36 cellular contexts compared by ENCODE assay signal in genomic region chr4:184126800-184127199, GRCh38.
DNase-seq lines count a peak whose midpoint lies in the region; ATAC-seq, FAIRE-seq and TF ChIP-seq lines count a peak whose summit lies in the region.
"Had no signal": no experiment of that assay in that cellular context is flagged by ENCODE, and none has a peak within 500 bp of the region (broad histone marks: within the 10 kb centered on the region; RNA-seq: fewer than 3 reads in every experiment).

No MANE protein-coding gene starts in this region.

- no peak overlapping the region for H3K27ac ChIP-seq in HEK293 (ENCODE audit: extremely low read depth, low read depth, low read length)
- H3K27ac ChIP-seq in kidney (ENCODE audit: low read depth in 2 of 2, low read length in 2 of 2), result no peak overlapping the region
- no peak overlapping the region for H3K27ac ChIP-seq in mesendoderm (ENCODE audit: low read depth, low read length)
- H3K27ac ChIP-seq: 22Rv1; A549; BLaER1; BLaER1 treated with 17β-estradiol and CSF1 and Interleukin-3, amounts not matched to agents 10 nM and 100 nM; C4-2B had no signal

- WGBS in mesendoderm (ENCODE audit: extremely low coverage, insufficient coverage, low lambda C conversion rate), result no CpG with 5 or more reads among the region's 4 CpGs

- no peak overlapping the region for H3K56ac ChIP-seq in mesendoderm (ENCODE audit: low read length)

- H3K4me3 ChIP-seq in HEK293 (ENCODE audit: low read depth, low read length) (no peak overlapping the region), kidney (ENCODE audit: low read length in 2 of 2) (no peak overlapping the region), mesendoderm (ENCODE audit: low read length) (no peak overlapping the region)
- H3K4me3 ChIP-seq: A549; BLaER1; BLaER1 treated with 17β-estradiol and CSF1 and Interleukin-3, amounts not matched to agents 10 nM and 100 nM had no signal

- no peak overlapping the region for H4K5ac ChIP-seq in mesendoderm (ENCODE audit: low read length)

- no peak overlapping the region for H2AK5ac ChIP-seq in mesendoderm (ENCODE audit: low read length)

- H3K18ac ChIP-seq in mesendoderm (ENCODE audit: low read length), result no peak overlapping the region

- H2BK15ac ChIP-seq in mesendoderm (replicated peaks; ENCODE audit: low read depth), result no peak overlapping the region

- intact Hi-C loops in kidney (cut with DNase I), result no loop called here
- intact Hi-C loops in activated CD8-positive, alpha-beta T cell treated with anti-CD3 and anti-CD28 coated beads for 36 hours (cut with micrococcal nuclease), result no loop called here

- no peaks in the 10 kb centered on the region for H3K36me3 Mint-ChIP-seq in activated CD8-positive, alpha-beta T cell treated with anti-CD3 and anti-CD28 coated beads for 36 hours (ENCODE audit: low read depth)
- H3K36me3 Mint-ChIP-seq in activated CD8-positive, alpha-beta memory T cell treated with anti-CD3 and anti-CD28 coated beads, Interleukin-2, amount 10 ng/mL, durations not matched to agents 7 days and 5 days, result no peaks in the 10 kb centered on the region
- H3K36me3 Mint-ChIP-seq: CD14-positive monocyte; CD4-positive, alpha-beta memory T cell; CD4-positive, CD25-positive, alpha-beta regulatory T cell; CD8-positive, alpha-beta memory T cell; CD8-positive, alpha-beta T cell had no signal

- DNase-seq in kidney (no peak), DMS53 treated with DMSO at 0.1 percent for 48 hours (lab: John Stamatoyannopoulos, UW; ENCODE audit: unreplicated experiment) (no peak), mesendoderm (no peak)
- DNase-seq in activated CD8-positive, alpha-beta T cell treated with anti-CD3 and anti-CD28 coated beads for 36 hours, result no peak
- DNase-seq in activated CD8-positive, alpha-beta memory T cell treated with anti-CD3 and anti-CD28 coated beads, Interleukin-2, amount 10 ng/mL, durations not matched to agents 7 days and 5 days, result no peak
- DNase-seq: 8988T; ACHN; AML-193; BE2C; C1 segment of cervical spinal cord; Caco-2; Calu3; CD4-positive, alpha-beta memory T cell; CD4-positive, alpha-beta T cell; CD4-positive, CD25-positive, alpha-beta regulatory T cell; CD8-positive, alpha-beta memory T cell; CD8-positive, alpha-beta T cell; COR-L47; DMS 273 treated with DMSO at 0.1 percent for 48 hours; DMS153; DMS53; DMS79; DMS79 treated with DMSO at 0.1 percent for 48 hours; DND-41; EL had no signal

- no peak overlapping the region for H3K9ac ChIP-seq in kidney (ENCODE audit: low read length in 2 of 2)
- no peak overlapping the region for H3K9ac ChIP-seq in mesendoderm (ENCODE audit: low read length)
- H3K9ac ChIP-seq: BLaER1; BLaER1 treated with 17β-estradiol and CSF1 and Interleukin-3, amounts not matched to agents 10 nM and 100 nM had no signal

- H2BK5ac ChIP-seq in mesendoderm (ENCODE audit: low read length), result no peak overlapping the region

- no peak for ATAC-seq in activated CD8-positive, alpha-beta T cell treated with anti-CD3 and anti-CD28 coated beads for 36 hours
- ATAC-seq in activated CD8-positive, alpha-beta memory T cell treated with anti-CD3 and anti-CD28 coated beads, Interleukin-2, amount 10 ng/mL, durations not matched to agents 7 days and 5 days, result no peak
- ATAC-seq: A549; CD8-positive, alpha-beta T cell had no signal

- H3K4me1 ChIP-seq in HEK293 (ENCODE audit: control insufficient read depth, insufficient read depth, low read length) (no peaks in the 10 kb centered on the region), kidney (ENCODE audit: control insufficient read depth in 1 of 2, insufficient read depth in 1 of 2, low read depth in 1 of 2, low read length in 2 of 2) (no peaks in the 10 kb centered on the region), mesendoderm (ENCODE audit: control insufficient read depth, low read depth, low read length) (no peaks in the 10 kb centered on the region)
- H3K4me1 ChIP-seq: A549; BE2C; BLaER1; BLaER1 treated with 17β-estradiol and CSF1 and Interleukin-3, amounts not matched to agents 10 nM and 100 nM; Caco-2 had no signal

- no peak overlapping the region for H3K4ac ChIP-seq in mesendoderm (ENCODE audit: low read depth, low read length)

- no peaks in the 10 kb centered on the region for H3K79me2 ChIP-seq in mesendoderm (ENCODE audit: control insufficient read depth, insufficient read depth, low read length)

- no peaks in the 10 kb centered on the region for H3K27me3 ChIP-seq in mesendoderm (ENCODE audit: insufficient read depth, low read length, poor library complexity)
- H3K27me3 ChIP-seq: BE2C; BLaER1; BLaER1 treated with 17β-estradiol and CSF1 and Interleukin-3, amounts not matched to agents 10 nM and 100 nM had no signal

- H3K9me3 ChIP-seq in HEK293 (ENCODE audit: control insufficient read depth, insufficient read depth, low read depth, low read length) (no peaks in the 10 kb centered on the region), kidney (ENCODE audit: control insufficient read depth in 1 of 2, low read length in 2 of 2) (peaks cover 0 to 3% of the 10 kb centered on the region in 2 donors)
- H3K9me3 ChIP-seq: BE2C, BLaER1 had no signal

- no peaks in the 10 kb centered on the region for H3K4me1 Mint-ChIP-seq in activated CD8-positive, alpha-beta T cell treated with anti-CD3 and anti-CD28 coated beads for 36 hours (ENCODE audit: low read depth)
- H3K4me1 Mint-ChIP-seq in activated CD8-positive, alpha-beta memory T cell treated with anti-CD3 and anti-CD28 coated beads, Interleukin-2, amount 10 ng/mL, durations not matched to agents 7 days and 5 days, result no peaks in the 10 kb centered on the region
- H3K4me1 Mint-ChIP-seq: B cell; CD14-positive monocyte; CD4-positive, alpha-beta memory T cell; CD4-positive, CD25-positive, alpha-beta regulatory T cell; CD8-positive, alpha-beta memory T cell had no signal

- H3K27ac Mint-ChIP-seq in activated CD8-positive, alpha-beta T cell treated with anti-CD3 and anti-CD28 coated beads for 36 hours, result no peak overlapping the region
- H3K27ac Mint-ChIP-seq in activated CD8-positive, alpha-beta memory T cell treated with anti-CD3 and anti-CD28 coated beads, Interleukin-2, amount 10 ng/mL, durations not matched to agents 7 days and 5 days, result no peak overlapping the region
- H3K27ac Mint-ChIP-seq: B cell; CD14-positive monocyte; CD4-positive, alpha-beta memory T cell; CD4-positive, alpha-beta T cell; CD4-positive, CD25-positive, alpha-beta regulatory T cell; CD8-positive, alpha-beta memory T cell; CD8-positive, alpha-beta T cell had no signal

- H3K23ac ChIP-seq in mesendoderm (ENCODE audit: low read length), result no peak overlapping the region

- CTCF ChIA-PET in HEK293 (lab: Yijun Ruan, JAX), result interaction anchor here (0.9 kb wide), 1 partner anchor 27 kb away, joined by 3 read pairs; no protein-coding TSS in a partner anchor
- CTCF ChIA-PET in activated CD8-positive, alpha-beta T cell treated with anti-CD3 and anti-CD28 coated beads for 36 hours (lab: Charles Lee), result no interaction called here
- CTCF ChIA-PET in activated CD8-positive, alpha-beta memory T cell treated with anti-CD3 and anti-CD28 coated beads, Interleukin-2, amount 10 ng/mL, durations not matched to agents 7 days and 5 days (lab: Charles Lee), result no interaction called here

- H3K36me3 ChIP-seq in HEK293 (ENCODE audit: control insufficient read depth in 2 of 2, insufficient read depth in 1 of 2, low read length in 2 of 2) (no peaks in the 10 kb centered on the region), kidney (ENCODE audit: control insufficient read depth in 1 of 2, insufficient read depth in 2 of 2, low read length in 2 of 2) (no peaks in the 10 kb centered on the region), mesendoderm (ENCODE audit: control insufficient read depth, insufficient read depth, low read length) (no peaks in the 10 kb centered on the region)
- H3K36me3 ChIP-seq: BE2C; BLaER1; BLaER1 treated with 17β-estradiol and CSF1 and Interleukin-3, amounts not matched to agents 10 nM and 100 nM had no signal

- H3K4me3 Mint-ChIP-seq in activated CD8-positive, alpha-beta T cell treated with anti-CD3 and anti-CD28 coated beads for 36 hours, result no peak overlapping the region
- no peak overlapping the region for H3K4me3 Mint-ChIP-seq in activated CD8-positive, alpha-beta memory T cell treated with anti-CD3 and anti-CD28 coated beads, Interleukin-2, amount 10 ng/mL, durations not matched to agents 7 days and 5 days
- H3K4me3 Mint-ChIP-seq: B cell; CD14-positive monocyte; CD4-positive, alpha-beta memory T cell; CD4-positive, alpha-beta T cell; CD4-positive, CD25-positive, alpha-beta regulatory T cell; CD8-positive, alpha-beta memory T cell; CD8-positive, alpha-beta T cell had no signal

- no peak overlapping the region for H4K8ac ChIP-seq in mesendoderm (ENCODE audit: low read depth, low read length)

- H3K27me3 Mint-ChIP-seq in activated CD8-positive, alpha-beta T cell treated with anti-CD3 and anti-CD28 coated beads for 36 hours, result peaks cover 22% of the 10 kb centered on the region
- H3K27me3 Mint-ChIP-seq in activated CD8-positive, alpha-beta memory T cell treated with anti-CD3 and anti-CD28 coated beads, Interleukin-2, amount 10 ng/mL, durations not matched to agents 7 days and 5 days, result peaks cover 24% of the 10 kb centered on the region

- H3K4me2 ChIP-seq in mesendoderm (ENCODE audit: low read length), result no peak overlapping the region
- H3K4me2 ChIP-seq: A549; BLaER1; BLaER1 treated with 17β-estradiol and CSF1 and Interleukin-3, amounts not matched to agents 10 nM and 100 nM had no signal

- FAIRE-seq in G401.6 (lab: Jason Lieb, UNC) (peak; percentile 61), endometrium (lab: Jason Lieb, UNC) (peak; percentile 21), kidney (lab: Jason Lieb, UNC) (peak; percentile 83)
- FAIRE-seq: A549, D721Med had no signal

- H3K79me1 ChIP-seq in mesendoderm (ENCODE audit: low read length), result no peaks in the 10 kb centered on the region

- TF ChIP-seq CTCF in HEK293 (tag by site-specific recombination; IDR thresholded peaks at IDR 0.05), result no peak
- TF ChIP-seq CTCF in kidney (IDR thresholded peaks at IDR 0.05; ENCODE audit: borderline replicate concordance, extremely low read depth, insufficient read depth), result no peak
- TF ChIP-seq CTCF in activated CD8-positive, alpha-beta T cell treated with anti-CD3 and anti-CD28 coated beads for 36 hours (IDR thresholded peaks at IDR 0.05), result no peak

- POLR2A ChIA-PET in HEK293 (lab: Yijun Ruan, JAX), result no interaction called here
- POLR2A ChIA-PET in activated CD8-positive, alpha-beta T cell treated with anti-CD3 and anti-CD28 coated beads for 36 hours (lab: Charles Lee), result no interaction called here

- no peaks in the 10 kb centered on the region for H3K9me3 Mint-ChIP-seq in activated CD8-positive, alpha-beta T cell treated with anti-CD3 and anti-CD28 coated beads for 36 hours
- H3K9me3 Mint-ChIP-seq in activated CD8-positive, alpha-beta memory T cell treated with anti-CD3 and anti-CD28 coated beads, Interleukin-2, amount 10 ng/mL, durations not matched to agents 7 days and 5 days (ENCODE audit: low read depth), result no peaks in the 10 kb centered on the region
- H3K9me3 Mint-ChIP-seq: CD4-positive, alpha-beta T cell; CD8-positive, alpha-beta T cell had no signal

- no peak overlapping the region for H2BK120ac ChIP-seq in mesendoderm (ENCODE audit: low read depth, low read length)

TF ChIP-seq in HEK293, 187 proteins besides CTCF, POLR2A, EP300 and RAD21 (continues in another document):
- TF ChIP-seq ZFP3 (tag by site-specific recombination; IDR thresholded peaks at IDR 0.05; ENCODE audit: low read depth), result no peak
- TF ChIP-seq ZNF561 (tag by site-specific recombination; IDR thresholded peaks at IDR 0.05; ENCODE audit: borderline replicate concordance), result no peak
- TF ChIP-seq ZNF426 (tag by site-specific recombination; IDR thresholded peaks at IDR 0.05), result no peak
